8 cellular contexts compared by ENCODE assay signal in the genomic region with DNA sequence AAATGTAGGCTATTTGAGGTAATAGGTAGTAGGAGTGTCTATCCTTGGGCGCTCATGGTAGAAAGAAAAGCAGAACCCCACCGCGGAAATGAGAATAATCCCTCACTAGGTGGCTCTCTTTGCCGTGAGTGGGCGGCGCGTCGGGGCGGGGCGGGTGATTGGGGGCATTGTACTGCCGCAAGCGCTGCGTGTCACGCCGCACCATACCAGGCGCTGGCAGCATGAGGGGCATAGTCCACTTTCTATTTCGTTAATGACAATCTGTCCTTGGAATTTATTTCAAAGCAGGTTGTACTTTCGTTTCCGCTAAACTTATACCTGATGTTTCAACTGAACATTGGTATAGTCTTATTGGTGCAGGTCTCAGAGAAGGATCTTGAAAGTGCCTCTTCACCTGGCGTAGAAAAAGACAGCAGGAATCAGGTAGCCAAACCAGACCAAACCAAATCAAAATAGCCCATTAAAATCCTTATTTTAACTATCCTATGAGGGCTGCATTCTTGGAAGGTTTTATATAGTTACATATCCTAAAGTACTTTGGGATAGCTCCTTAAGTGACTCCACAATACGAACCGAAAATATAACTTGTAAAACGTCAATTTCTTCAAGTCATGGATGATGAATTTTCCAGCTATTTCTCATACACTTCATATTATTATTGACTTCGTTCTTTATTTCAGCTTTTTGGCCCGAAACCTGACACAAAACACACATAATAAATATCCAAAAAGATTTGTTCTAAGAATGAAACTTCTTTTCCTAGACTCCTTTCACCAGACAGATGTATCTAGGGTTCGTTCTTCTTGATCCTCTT. TPM values are rescaled to one million over a fixed set of nuclear protein-coding genes. Genes with fewer than 3 reads are reported as not detected.
A peak's percentile ranks its signal among the peaks of the same experiment; 100 is the strongest.
DNase-seq lines count a peak whose midpoint lies in the region; ATAC-seq and TF ChIP-seq lines count a peak whose summit lies in the region.

No MANE protein-coding gene starts in this region.

- no peaks in the 10 kb centered on the region for H3K36me3 Mint-ChIP-seq in CD4-positive, CD25-positive, alpha-beta regulatory T cell
- no peaks in the 10 kb centered on the region for H3K36me3 Mint-ChIP-seq in endodermal cell (ENCODE audit: low read depth)

- H3K27me3 Mint-ChIP-seq in CD4-positive, CD25-positive, alpha-beta regulatory T cell: peaks cover 12% of the 10 kb centered on the region
- H3K27me3 Mint-ChIP-seq in endodermal cell (ENCODE audit: insufficient read depth): no peaks in the 10 kb centered on the region

- ATAC-seq in CD4-positive, CD25-positive, alpha-beta regulatory T cell (ENCODE audit: low read depth in 2 of 2): peak; percentile 62 to 68
- peak; percentile 45 for ATAC-seq in GM21360 (IDR thresholded peaks at IDR 0.05; ENCODE audit: unreplicated experiment)

- H3K27me3 ChIP-seq in CD4-positive, CD25-positive, alpha-beta regulatory T cell (ENCODE audit: control insufficient read depth, insufficient read depth, low read length): no peaks in the 10 kb centered on the region
- H3K27me3 ChIP-seq in HUES64 (ENCODE audit: insufficient read depth, low read length) (no peaks in the 10 kb centered on the region), endodermal cell (ENCODE audit: control insufficient read depth, insufficient read depth, low read length, poor library complexity, severe bottlenecking) (no peaks in the 10 kb centered on the region)

- H3K9ac ChIP-seq in HUES64 (ENCODE audit: low read depth, low read length): peak overlapping the region; percentile 98; the same call in 1 of the 2 replicates
- H3K9ac ChIP-seq in endodermal cell (ENCODE audit: extremely low read depth, low read length, poor library complexity, severe bottlenecking): peak overlapping the region; percentile 96

- peaks cover 39% of the 10 kb centered on the region for H3K4me1 ChIP-seq in CD4-positive, CD25-positive, alpha-beta regulatory T cell (ENCODE audit: control insufficient read depth, insufficient read depth, low read length, poor library complexity, severe bottlenecking)
- H3K4me1 ChIP-seq in HUES64 (ENCODE audit: insufficient read depth, low read length) (peaks cover 25% of the 10 kb centered on the region), endodermal cell (ENCODE audit: control insufficient read depth, insufficient read depth, low read length) (peaks cover 3% of the 10 kb centered on the region)

- peak overlapping the region; percentile 96 for H3K4me3 ChIP-seq in CD4-positive, CD25-positive, alpha-beta regulatory T cell (ENCODE audit: low read depth, low read length)
- H3K4me3 ChIP-seq in HUES64 (ENCODE audit: low read length) (peak overlapping the region; percentile 83), endodermal cell (ENCODE audit: low read length) (peak overlapping the region; percentile 89)

- H3K9me3 ChIP-seq in CD4-positive, CD25-positive, alpha-beta regulatory T cell (ENCODE audit: control insufficient read depth in 2 of 2, low read length in 2 of 2): no peaks in the 10 kb centered on the region
- H3K9me3 ChIP-seq in HUES64 (ENCODE audit: insufficient read depth, low read depth, low read length) (no peaks in the 10 kb centered on the region), endodermal cell (ENCODE audit: control insufficient read depth, low read length) (no peaks in the 10 kb centered on the region)

- WGBS in HUES64: 2% methylated on average over 26 of the region's 26 CpGs
- 4 to 8% methylated on average over 18 to 26 of the region's 26 CpGs for WGBS in endodermal cell (ENCODE audit: insufficient coverage in 1 of 2, insufficient read length in 1 of 2), 2 experiments

- peak overlapping the region; percentile 97 for H3K27ac ChIP-seq in CD4-positive, CD25-positive, alpha-beta regulatory T cell (ENCODE audit: insufficient read depth, low read length, poor library complexity, severe bottlenecking)
- H3K27ac ChIP-seq in HUES64 (ENCODE audit: low read depth, low read length) (peak overlapping the region; percentile 100), endodermal cell (ENCODE audit: low read depth, low read length) (peak overlapping the region; percentile 98)

- peak; percentile 57 for TF ChIP-seq CTCF in endodermal cell (conservative IDR thresholded peaks at IDR 0.05)

- H3K27ac Mint-ChIP-seq in CD4-positive, CD25-positive, alpha-beta regulatory T cell: peak overlapping the region in 2 of 3 donors; percentile 99 to 100
- peak overlapping the region; percentile 100 for H3K27ac Mint-ChIP-seq in endodermal cell

- no peaks in the 10 kb centered on the region for H3K36me3 ChIP-seq in CD4-positive, CD25-positive, alpha-beta regulatory T cell (ENCODE audit: control insufficient read depth, insufficient read depth, low read length)
- H3K36me3 ChIP-seq in HUES64 (ENCODE audit: insufficient read depth, low read length) (peaks cover 8% of the 10 kb centered on the region), endodermal cell (ENCODE audit: control insufficient read depth, insufficient read depth, low read length) (peaks cover 10% of the 10 kb centered on the region)

- peaks cover 7 to 29% (median 14%) of the 10 kb centered on the region in 4 donors for H3K4me1 Mint-ChIP-seq in CD4-positive, CD25-positive, alpha-beta regulatory T cell
- peaks cover 20% of the 10 kb centered on the region for H3K4me1 Mint-ChIP-seq in endodermal cell

- peak overlapping the region; percentile 96 to 100 (median 99) for H3K4me3 Mint-ChIP-seq in CD4-positive, CD25-positive, alpha-beta regulatory T cell
- peak overlapping the region; percentile 95 for H3K4me3 Mint-ChIP-seq in endodermal cell

- peak; percentile 87 to 92 (median 88) for DNase-seq in CD4-positive, CD25-positive, alpha-beta regulatory T cell
- peak; percentile 63 for DNase-seq in NOMO-1 treated with dmso at 0.1 percent for 144 hours (lab: John Stamatoyannopoulos, UW; ENCODE audit: unreplicated experiment)
- peak; percentile 79 for DNase-seq in activated CD8-positive, alpha-beta memory T cell treated with anti-CD3 and anti-CD28 coated beads, Interleukin-2, amount 50 U/mL, for 24 hours (ENCODE audit: extremely low read depth)
- DNase-seq in endodermal cell: peak; percentile 84
- peak; percentile 84 for DNase-seq in midbrain (lab: John Stamatoyannopoulos, UW)
- DNase-seq in stimulated activated CD8-positive, alpha-beta memory T cell treated with anti-CD3 and anti-CD28 coated beads, Interleukin-2, amount 100 ng/mL, for 1 hour (ENCODE audit: low read depth in 2 of 2): peak; percentile 79

- peaks cover 0 to 2% (median 0%) of the 10 kb centered on the region in 7 donors for H3K9me3 Mint-ChIP-seq in CD4-positive, CD25-positive, alpha-beta regulatory T cell
- no peaks in the 10 kb centered on the region for H3K9me3 Mint-ChIP-seq in endodermal cell

RNA-seq across cellular contexts. Expression of a gene that starts 1.9 kb away (rescaled TPM):
- 66.1 TPM for total RNA-seq in CD4-positive, CD25-positive, alpha-beta regulatory T cell
- polyA plus RNA-seq in CD4-positive, CD25-positive, alpha-beta regulatory T cell: 10 to 100 TPM; 13.6 to 21.7 (median 21.6) TPM
- polyA plus RNA-seq in HUES64 (2013, experiment 1 of 2): 42.2 TPM
- polyA plus RNA-seq in HUES64 (2013, experiment 2 of 2): 38.4 TPM
- total RNA-seq in endodermal cell: 10 to 100 TPM; 60.5 to 75.9 TPM
- 55.6 TPM for polyA plus RNA-seq in endodermal cell (2013, experiment 1 of 2)
- 51.5 TPM for polyA plus RNA-seq in endodermal cell (2013, experiment 2 of 2)

RNA-seq across cellular contexts. Expression of a gene that starts 52.2 kb away (rescaled TPM):
- total RNA-seq in CD4-positive, CD25-positive, alpha-beta regulatory T cell: not detected
- not detected for polyA plus RNA-seq in CD4-positive, CD25-positive, alpha-beta regulatory T cell
- 5.4 TPM for polyA plus RNA-seq in HUES64 (2013, experiment 1 of 2)
- polyA plus RNA-seq in HUES64 (2013, experiment 2 of 2): 4.1 TPM
- 1 to 10 TPM; 1.7 to 5.1 TPM for total RNA-seq in endodermal cell
- 10.8 TPM for polyA plus RNA-seq in endodermal cell (2013, experiment 1 of 2)
- 10.5 TPM for polyA plus RNA-seq in endodermal cell (2013, experiment 2 of 2)

Comparison
In these comparisons a context has a peak if more than half of its experiments do, and no peak if none do; other contexts are left out.
1. Peak in every context shown above with its lines: DNase-seq, ATAC-seq, H3K4me3 ChIP-seq and H3K27ac ChIP-seq.